In the genomic region with DNA sequence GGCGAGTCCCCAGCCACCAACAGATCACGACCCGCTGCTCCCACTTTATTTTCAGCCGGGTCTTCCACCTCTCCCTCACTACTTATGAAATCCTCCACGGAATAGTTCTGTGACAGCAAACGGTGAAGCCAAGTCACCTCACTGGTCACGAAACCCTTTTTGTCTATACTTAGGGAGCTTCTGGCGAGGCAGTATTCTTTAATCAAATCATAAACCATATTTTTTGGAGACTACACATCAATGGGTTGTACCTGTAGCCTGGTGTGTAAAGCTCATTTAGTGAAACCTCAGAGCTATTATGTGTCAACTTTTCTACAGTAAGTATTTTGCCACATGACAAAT, we compare ENCODE assay signal across 8 cellular contexts.
DNase-seq lines count a peak whose midpoint lies in the region; ATAC-seq and TF ChIP-seq lines count a peak whose summit lies in the region.

No MANE protein-coding gene starts in this region.

- no peak for ATAC-seq in GM18909 (IDR thresholded peaks at IDR 0.05; ENCODE audit: poor library complexity, unreplicated experiment)

- TF ChIP-seq CTCF in KMS-11 (conservative IDR thresholded peaks at IDR 0.05; ENCODE audit: low read depth, low read length), result no peak

- H3K27ac ChIP-seq in ACC112 (ENCODE audit: low read depth, low read length), result 0 out of 2 replicates have a peak overlapping the region, but pooled peaks have one; percentile 37
- peak overlapping the region; percentile 97 for H3K27ac ChIP-seq in KMS-11
- H3K27ac ChIP-seq in effector memory CD4-positive, alpha-beta T cell (ENCODE audit: insufficient read depth, low read length, poor library complexity, severe bottlenecking), result peak overlapping the region; percentile 62
- peak overlapping the region; percentile 85 for H3K27ac ChIP-seq in muscle layer of duodenum (ENCODE audit: low read length)

- H3K36me3 ChIP-seq in ACC112 (ENCODE audit: insufficient read depth, low read length), result peaks cover 16% of the 10 kb centered on the region
- H3K36me3 ChIP-seq in KMS-11 (ENCODE audit: insufficient read depth), result peaks cover 14% of the 10 kb centered on the region; the same call in 1 of the 2 replicates
- peaks cover 6% of the 10 kb centered on the region for H3K36me3 ChIP-seq in effector memory CD4-positive, alpha-beta T cell (ENCODE audit: control insufficient read depth, insufficient read depth, low read length)
- H3K36me3 ChIP-seq in muscle layer of duodenum (ENCODE audit: control insufficient read depth in 1 of 2, insufficient read depth in 2 of 2, low read length in 2 of 2), result peaks cover 0 to 5% of the 10 kb centered on the region in 2 donors

- H3K9ac ChIP-seq in KMS-11, result peak overlapping the region; percentile 95

- H3K4me3 ChIP-seq in ACC112 (ENCODE audit: low read depth, low read length) (peak overlapping the region; percentile 86), KMS-11 (IDR thresholded peaks at IDR 0.05; ENCODE audit: insufficient read depth, low read depth, low read length) (no peak overlapping the region), muscle layer of duodenum (ENCODE audit: low read depth in 1 of 2, low read length in 2 of 2) (peak overlapping the region; percentile 76 to 93)
- peak overlapping the region; percentile 68 for H3K4me3 ChIP-seq in effector memory CD4-positive, alpha-beta T cell (ENCODE audit: insufficient read depth, low read depth, low read length, poor library complexity, severe bottlenecking)

- no peaks in the 10 kb centered on the region for H3K9me3 ChIP-seq in effector memory CD4-positive, alpha-beta T cell (ENCODE audit: control insufficient read depth, low read length)
- no peaks in the 10 kb centered on the region for H3K9me3 ChIP-seq in muscle layer of duodenum (ENCODE audit: control insufficient read depth in 1 of 2, low read length in 2 of 2)

- H3K4me1 ChIP-seq in ACC112 (ENCODE audit: control insufficient read depth, insufficient read depth, low read length, unreplicated experiment) (peaks cover 25% of the 10 kb centered on the region), KMS-11 (ENCODE audit: low read depth, poor library complexity, severe bottlenecking) (peaks cover 23% of the 10 kb centered on the region), muscle layer of duodenum (ENCODE audit: control insufficient read depth in 1 of 2, insufficient read depth in 2 of 2, low read length in 2 of 2) (peaks cover 5 to 15% of the 10 kb centered on the region in 2 donors)
- peaks cover 9% of the 10 kb centered on the region for H3K4me1 ChIP-seq in effector memory CD4-positive, alpha-beta T cell (ENCODE audit: control insufficient read depth, insufficient read depth, low read length, poor library complexity, severe bottlenecking)

- H3K4me2 ChIP-seq in KMS-11, result peak overlapping the region; percentile 52

- H2AFZ ChIP-seq in ACC112 (ENCODE audit: low read length, unreplicated experiment) (peak overlapping the region; percentile 98), KMS-11 (ENCODE audit: low read depth) (peak overlapping the region; percentile 69)

- H3K27me3 ChIP-seq in ACC112 (ENCODE audit: insufficient read depth, low read length) (no peaks in the 10 kb centered on the region), KMS-11 (ENCODE audit: insufficient read depth, low read depth) (no peaks in the 10 kb centered on the region), muscle layer of duodenum (ENCODE audit: low read depth, low read length) (no peaks in the 10 kb centered on the region)
- H3K27me3 ChIP-seq in effector memory CD4-positive, alpha-beta T cell (replicated peaks; ENCODE audit: control insufficient read depth, insufficient read depth, low read length, poor library complexity, severe bottlenecking), result no peaks in the 10 kb centered on the region

- H4K20me1 ChIP-seq in KMS-11 (ENCODE audit: insufficient read depth), result peaks cover 13% of the 10 kb centered on the region

- H3K79me2 ChIP-seq in ACC112 (ENCODE audit: control insufficient read depth, insufficient read depth, low read length, unreplicated experiment) (peaks cover 42% of the 10 kb centered on the region), KMS-11 (ENCODE audit: insufficient read depth, low read depth) (peaks cover 30% of the 10 kb centered on the region)

- no peak for DNase-seq in effector memory CD4-positive, alpha-beta T cell
- no peak for DNase-seq in stimulated activated naive CD4-positive, alpha-beta T cell treated with Interleukin-2 at 50 U/mL for 16 hours (lab: John Stamatoyannopoulos, UW)
- DNase-seq in central memory CD4-positive, alpha-beta T cell, result no peak
- DNase-seq in NOMO-1 treated with DMSO at 0.1 percent for 48 hours (lab: John Stamatoyannopoulos, UW; ENCODE audit: unreplicated experiment), result no peak

Comparison
In these comparisons a context has a peak if more than half of its experiments do, and no peak if none do; other contexts are left out.
1. H3K27ac ChIP-seq: peak in every context shown above with its lines; median percentile 97 in KMS-11; 85 in muscle layer of duodenum; 62 in effector memory CD4-positive, alpha-beta T cell; 37 in ACC112.